In the genomic region with DNA sequence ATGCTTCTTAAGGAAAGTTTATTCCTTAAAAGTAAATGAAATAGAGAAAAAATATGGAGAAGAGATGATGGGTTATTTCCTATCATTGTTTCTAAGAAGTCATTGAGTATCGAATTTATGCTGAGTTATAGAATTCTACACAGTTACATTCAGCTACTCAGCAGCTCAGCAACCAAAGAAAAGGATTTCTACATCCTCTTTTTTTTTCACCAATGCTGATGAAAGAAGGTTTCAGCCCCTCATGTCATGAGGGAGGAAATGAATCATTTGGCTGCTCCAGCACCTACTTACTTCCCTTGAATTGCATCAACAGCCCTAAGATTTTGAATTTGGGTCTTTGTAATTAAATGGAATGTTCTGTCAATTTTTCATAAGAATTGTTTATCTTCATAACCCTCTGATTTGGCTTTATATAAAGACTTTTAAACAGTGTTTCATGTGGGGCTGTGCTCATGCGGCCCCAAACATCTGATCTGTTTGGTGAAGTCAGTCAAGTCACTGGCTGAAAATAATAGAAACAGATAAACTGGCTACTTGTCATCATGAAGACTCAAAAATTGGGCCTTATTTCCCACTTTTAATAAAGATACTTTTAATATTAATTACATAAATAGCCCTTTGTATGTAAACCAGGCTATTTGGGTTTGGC, we compare ENCODE assay signal across 8 cellular contexts. TPM values are rescaled to one million over a fixed set of nuclear protein-coding genes. Genes with fewer than 3 reads are reported as not detected.
A peak's percentile ranks its signal among the peaks of the same experiment; 100 is the strongest.
DNase-seq lines count a peak whose midpoint lies in the region; ATAC-seq and TF ChIP-seq lines count a peak whose summit lies in the region.

No MANE protein-coding gene starts in this region.

- TF ChIP-seq EP300 in transverse colon (IDR thresholded peaks at IDR 0.05; ENCODE audit: low read depth), result no peak

- H3K27ac Mint-ChIP-seq in activated naive CD8-positive, alpha-beta T cell treated with anti-CD3 and anti-CD28 coated beads, Interleukin-2, amount 10 ng/mL, durations not matched to agents 7 days and 5 days, result no peak overlapping the region

- TF ChIP-seq POLR2A in transverse colon (IDR thresholded peaks at IDR 0.05), result no peak

- H3K36me3 ChIP-seq in mucosa of descending colon (ENCODE audit: low read depth) (no peaks in the 10 kb centered on the region), transverse colon (no peaks in the 10 kb centered on the region)

- no peaks in the 10 kb centered on the region for H3K4me1 ChIP-seq in mucosa of descending colon (ENCODE audit: low read depth)
- no peaks in the 10 kb centered on the region for H3K4me1 ChIP-seq in transverse colon

- intact Hi-C loops in mucosa of descending colon (cut with DNase I, micrococcal nuclease) (no loop called here), transverse colon (cut with DNase I; ENCODE audit: low total_unique reads) (no loop called here)

- 62 to 63% methylated on average over 2 of the region's 2 CpGs for WGBS in transverse colon (ENCODE audit: low coverage in 1 of 2), 2 donors

- ATAC-seq in GM19372 (IDR thresholded peaks at IDR 0.05; ENCODE audit: low read depth, unreplicated experiment) (peak; percentile 71), HG03378 (IDR thresholded peaks at IDR 0.05; ENCODE audit: unreplicated experiment) (peak; percentile 88), mucosa of descending colon (peak; percentile 36)
- peak; percentile 68 for ATAC-seq in activated naive CD8-positive, alpha-beta T cell treated with anti-CD3 and anti-CD28 coated beads, Interleukin-2, amount 10 ng/mL, durations not matched to agents 7 days and 5 days (ENCODE audit: low read depth)

- peak overlapping the region; percentile 41 for H3K27ac ChIP-seq in AG04450 (ENCODE audit: low read depth, low read length)
- no peak overlapping the region for H3K27ac ChIP-seq in transverse colon

- TF ChIP-seq CTCF in AG04450 (IDR thresholded peaks at IDR 0.05; ENCODE audit: low read depth, low read length) (no peak), mucosa of descending colon (IDR thresholded peaks at IDR 0.05) (no peak), transverse colon (IDR thresholded peaks at IDR 0.05) (no peak)

- H3K4me1 Mint-ChIP-seq in activated naive CD8-positive, alpha-beta T cell treated with anti-CD3 and anti-CD28 coated beads, Interleukin-2, amount 10 ng/mL, durations not matched to agents 7 days and 5 days, result peaks cover 7% of the 10 kb centered on the region

- H3K4me3 Mint-ChIP-seq in activated naive CD8-positive, alpha-beta T cell treated with anti-CD3 and anti-CD28 coated beads, Interleukin-2, amount 10 ng/mL, durations not matched to agents 7 days and 5 days, result no peak overlapping the region

- H3K4me3 ChIP-seq in AG04450 (ENCODE audit: low read depth, low read length) (no peak overlapping the region), mucosa of descending colon (no peak overlapping the region), transverse colon (no peak overlapping the region)

- DNase-seq in AG04450 (ENCODE audit: low read depth, low spot score) (peak; percentile 16), mucosa of descending colon (no peak), NCI-H2029 treated with DMSO at 0.1 percent for 48 hours (lab: John Stamatoyannopoulos, UW) (no peak), transverse colon (no peak), nucleus accumbens (lab: John Stamatoyannopoulos, UW) (no peak)
- no peak for DNase-seq in activated naive CD8-positive, alpha-beta T cell treated with anti-CD3 and anti-CD28 coated beads, Interleukin-2, amount 10 ng/mL, durations not matched to agents 7 days and 5 days

- POLR2A ChIA-PET in AG04450 (lab: Yijun Ruan, JAX), result no interaction called here
- POLR2A ChIA-PET in activated naive CD8-positive, alpha-beta T cell treated with anti-CD3 and anti-CD28 coated beads, Interleukin-2, amount 10 ng/mL, durations not matched to agents 7 days and 5 days (lab: Charles Lee), result no interaction called here

- CTCF ChIA-PET in AG04450 (lab: Charles Lee), result no interaction called here

- H3K27me3 ChIP-seq in AG04450 (ENCODE audit: control insufficient read depth, insufficient read depth, low read length) (no peaks in the 10 kb centered on the region), transverse colon (no peaks in the 10 kb centered on the region)

- in situ Hi-C loops in transverse colon (cut with MboI; ENCODE audit: low pct_ligation_motif_present in 1 of 4, low pct_unique_long_range_greater_than_20kb in 1 of 4, low sequenced_read_pairs in 3 of 4), result no loop called here

- no peaks in the 10 kb centered on the region for H3K9me3 Mint-ChIP-seq in activated naive CD8-positive, alpha-beta T cell treated with anti-CD3 and anti-CD28 coated beads, Interleukin-2, amount 10 ng/mL, durations not matched to agents 7 days and 5 days

- H3K36me3 Mint-ChIP-seq in activated naive CD8-positive, alpha-beta T cell treated with anti-CD3 and anti-CD28 coated beads, Interleukin-2, amount 10 ng/mL, durations not matched to agents 7 days and 5 days, result no peaks in the 10 kb centered on the region

- peaks cover 2% of the 10 kb centered on the region for H3K27me3 Mint-ChIP-seq in activated naive CD8-positive, alpha-beta T cell treated with anti-CD3 and anti-CD28 coated beads, Interleukin-2, amount 10 ng/mL, durations not matched to agents 7 days and 5 days

- H3K9me3 ChIP-seq in AG04450 (ENCODE audit: control insufficient read depth, insufficient read depth, low read length) (no peaks in the 10 kb centered on the region), mucosa of descending colon (no peaks in the 10 kb centered on the region), transverse colon (no peaks in the 10 kb centered on the region)

RNA-seq across cellular contexts. Expression of gene SNX2, which starts 18.5 kb away (rescaled TPM):
- 47.6 and 63.9 TPM in 2 replicates for polyA plus RNA-seq in AG04450 (2011; rRNA removed)
- polyA minus RNA-seq in AG04450 (2011; rRNA and poly(A)+ RNA removed), result 80.5 and 80.8 TPM in 2 replicates
- total RNA-seq in activated naive CD8-positive, alpha-beta T cell treated with anti-CD3 and anti-CD28 coated beads, Interleukin-2, amount 10 ng/mL, durations not matched to agents 7 days and 5 days, result 10 to 100 TPM; 42.9 to 43.0 TPM
- 10 to 100 TPM; 50.2 to 80.5 (median 58.6) TPM for total RNA-seq in mucosa of descending colon
- 100 to 1,000 TPM in 1 of 4 donors, 10 to 100 TPM in 3; 27.3 to 337 (median 69.6) TPM for total RNA-seq in transverse colon

Comparison
In these comparisons a context has a peak if more than half of its experiments do, and no peak if none do; other contexts are left out.
1. ATAC-seq: peak in every context shown above with its lines; median percentile 88 in HG03378; 71 in GM19372; 68 in activated naive CD8-positive, alpha-beta T cell treated with anti-CD3 and anti-CD28 coated beads, Interleukin-2, amount 10 ng/mL, durations not matched to agents 7 days and 5 days; 36 in mucosa of descending colon.